ENCODE assay signal across 8 cellular contexts in genomic region chr17:66625321-66625767, GRCh38.
DNase-seq lines count a peak whose midpoint lies in the region; ATAC-seq and TF ChIP-seq lines count a peak whose summit lies in the region.

No MANE protein-coding gene starts in this region.

- no peak overlapping the region for H3K27ac Mint-ChIP-seq in activated CD8-positive, alpha-beta memory T cell treated with anti-CD3 and anti-CD28 coated beads, Interleukin-2, amount 10 ng/mL, durations not matched to agents 7 days and 5 days
- H3K27ac Mint-ChIP-seq in neural crest cell (ENCODE audit: unreplicated experiment) (no peak overlapping the region), natural killer cell (no peak overlapping the region)

- intact Hi-C loops in natural killer cell (cut with micrococcal nuclease), result no loop called here

- peaks cover 5% of the 10 kb centered on the region for H3K4me1 Mint-ChIP-seq in activated CD8-positive, alpha-beta memory T cell treated with anti-CD3 and anti-CD28 coated beads, Interleukin-2, amount 10 ng/mL, durations not matched to agents 7 days and 5 days
- H3K4me1 Mint-ChIP-seq in neural crest cell (peaks cover 8% of the 10 kb centered on the region), natural killer cell (peaks cover 0 to 8% of the 10 kb centered on the region in 2 donors)

- peak; percentile 72 for TF ChIP-seq CTCF in neural crest cell (conservative IDR thresholded peaks at IDR 0.05)
- TF ChIP-seq CTCF in natural killer cell (IDR thresholded peaks at IDR 0.05), result no peak

- H3K36me3 Mint-ChIP-seq in activated CD8-positive, alpha-beta memory T cell treated with anti-CD3 and anti-CD28 coated beads, Interleukin-2, amount 10 ng/mL, durations not matched to agents 7 days and 5 days, result peaks cover 6% of the 10 kb centered on the region
- H3K36me3 Mint-ChIP-seq in neural crest cell (ENCODE audit: low read depth) (peaks cover 3% of the 10 kb centered on the region), natural killer cell (no peaks in the 10 kb centered on the region)

- H3K9me3 Mint-ChIP-seq in activated CD8-positive, alpha-beta memory T cell treated with anti-CD3 and anti-CD28 coated beads, Interleukin-2, amount 10 ng/mL, durations not matched to agents 7 days and 5 days (ENCODE audit: low read depth), result no peaks in the 10 kb centered on the region
- H3K9me3 Mint-ChIP-seq in neural crest cell (peaks cover 4% of the 10 kb centered on the region), natural killer cell (no peaks in the 10 kb centered on the region)

- H3K4me3 Mint-ChIP-seq in activated CD8-positive, alpha-beta memory T cell treated with anti-CD3 and anti-CD28 coated beads, Interleukin-2, amount 10 ng/mL, durations not matched to agents 7 days and 5 days, result no peak overlapping the region
- no peak overlapping the region for H3K4me3 Mint-ChIP-seq in neural crest cell
- H3K4me3 Mint-ChIP-seq in natural killer cell, result no peak overlapping the region

- H3K27me3 Mint-ChIP-seq in activated CD8-positive, alpha-beta memory T cell treated with anti-CD3 and anti-CD28 coated beads, Interleukin-2, amount 10 ng/mL, durations not matched to agents 7 days and 5 days, result no peaks in the 10 kb centered on the region
- H3K27me3 Mint-ChIP-seq in neural crest cell (ENCODE audit: low read depth) (no peaks in the 10 kb centered on the region), natural killer cell (ENCODE audit: low read depth in 2 of 2) (no peaks in the 10 kb centered on the region)

- ATAC-seq in activated CD8-positive, alpha-beta memory T cell treated with anti-CD3 and anti-CD28 coated beads, Interleukin-2, amount 10 ng/mL, durations not matched to agents 7 days and 5 days, result peak; percentile 53
- ATAC-seq in natural killer cell (no peak), HG02623 (IDR thresholded peaks at IDR 0.05; ENCODE audit: unreplicated experiment) (no peak)

- DNase-seq in activated CD8-positive, alpha-beta memory T cell treated with anti-CD3 and anti-CD28 coated beads, Interleukin-2, amount 10 ng/mL, durations not matched to agents 7 days and 5 days, result no peak
- no peak for DNase-seq in activated CD8-positive, alpha-beta memory T cell treated with anti-CD3 and anti-CD28 coated beads, Interleukin-2, amount 50 U/mL, for 48 hours
- DNase-seq in NCI-H345 treated with DMSO at 0.1 percent for 48 hours (lab: John Stamatoyannopoulos, UW; ENCODE audit: unreplicated experiment) (peak; percentile 8), dermis blood vessel endothelial cell (peak; percentile 62), neural crest cell (ENCODE audit: low read depth, low spot score) (no peak), natural killer cell (no peak), NCI-H1694 (lab: John Stamatoyannopoulos, UW) (no peak)

- CTCF ChIA-PET in activated CD8-positive, alpha-beta memory T cell treated with anti-CD3 and anti-CD28 coated beads, Interleukin-2, amount 10 ng/mL, durations not matched to agents 7 days and 5 days (lab: Charles Lee), result interaction anchor here (1.2 kb wide), 1 partner anchor 58 kb away, joined by 3 read pairs; no protein-coding TSS in a partner anchor

Comparison
In these comparisons a context has a peak if more than half of its experiments do, and no peak if none do; other contexts are left out.
1. DNase-seq: peak in NCI-H345 treated with DMSO at 0.1 percent for 48 hours (single experiment) and dermis blood vessel endothelial cell (single experiment); none in activated CD8-positive, alpha-beta memory T cell treated with anti-CD3 and anti-CD28 coated beads, Interleukin-2, amount 10 ng/mL, durations not matched to agents 7 days and 5 days (single experiment), activated CD8-positive, alpha-beta memory T cell treated with anti-CD3 and anti-CD28 coated beads, Interleukin-2, amount 50 U/mL, for 48 hours (single experiment), neural crest cell (single experiment), natural killer cell (single experiment) and NCI-H1694 (single experiment).